ENCODE assay signal across 1 cellular context in genomic region chr6:31821301-31822037, GRCh38.
A peak's percentile ranks its signal among the peaks of the same experiment; 100 is the strongest.
TF ChIP-seq lines count a peak whose summit lies in the region.

No MANE protein-coding gene starts in this region.

TF ChIP-seq in HepG2, 621 proteins besides CTCF, POLR2A, EP300 and RAD21 (continued from another document and continues in another):
- TF ChIP-seq ZNF44 (CRISPR knock-in tag; IDR thresholded peaks at IDR 0.05) (no peak), ZFY (CRISPR knock-in tag; IDR thresholded peaks at IDR 0.05) (no peak), WIZ (CRISPR knock-in tag; IDR thresholded peaks at IDR 0.05) (no peak), ZNF749 (CRISPR knock-in tag; IDR thresholded peaks at IDR 0.05; ENCODE audit: borderline replicate concordance) (peak; percentile 62; the same call in 1 of the 2 replicates), PRPF4 (IDR thresholded peaks at IDR 0.05; ENCODE audit: low read depth, low read length, poor library complexity, severe bottlenecking) (no peak), CENPX (CRISPR knock-in tag; IDR thresholded peaks at IDR 0.05) (no peak), ZC3H13 (CRISPR knock-in tag; IDR thresholded peaks at IDR 0.05) (no peak), RELA (CRISPR knock-in tag; IDR thresholded peaks at IDR 0.05) (no peak), DMAP1 (CRISPR knock-in tag; IDR thresholded peaks at IDR 0.05) (no peak; the same call in 1 of the 2 replicates), ZNF292 (CRISPR knock-in tag; IDR thresholded peaks at IDR 0.05; ENCODE audit: borderline replicate concordance, low read depth) (no peak; the same call in 1 of the 2 replicates), SP1 (IDR thresholded peaks at IDR 0.05) (no peak), SP1 (CRISPR knock-in tag; IDR thresholded peaks at IDR 0.05) (no peak; the same call in 1 of the 2 replicates), ZNF510 (CRISPR knock-in tag; IDR thresholded peaks at IDR 0.05; ENCODE audit: low read depth) (no peak), HHEX (CRISPR knock-in tag; IDR thresholded peaks at IDR 0.05) (no peak), MIXL1 (CRISPR knock-in tag; IDR thresholded peaks at IDR 0.05) (no peak), ZNF557 (CRISPR knock-in tag; IDR thresholded peaks at IDR 0.05) (no peak), YEATS2 (CRISPR knock-in tag; IDR thresholded peaks at IDR 0.05; ENCODE audit: borderline replicate concordance) (no peak), SRY (CRISPR knock-in tag; IDR thresholded peaks at IDR 0.05) (no peak), IRF9 (CRISPR knock-in tag; IDR thresholded peaks at IDR 0.05; ENCODE audit: borderline replicate concordance) (peak; percentile 70; the same call in 1 of the 2 replicates), NR3C1 (CRISPR knock-in tag; IDR thresholded peaks at IDR 0.05) (no peak), ZBTB7B (CRISPR knock-in tag; IDR thresholded peaks at IDR 0.05) (peak; percentile 18; the same call in 1 of the 2 replicates), ZBTB38 (CRISPR knock-in tag; IDR thresholded peaks at IDR 0.05) (peak; percentile 95), ZNF251 (CRISPR knock-in tag; IDR thresholded peaks at IDR 0.05) (no peak), GATAD1 (CRISPR knock-in tag; IDR thresholded peaks at IDR 0.05) (no peak), HCFC1 (IDR thresholded peaks at IDR 0.05; ENCODE audit: low read depth, low read length) (no peak), YY1 (IDR thresholded peaks at IDR 0.05; ENCODE audit: insufficient read depth, insufficient replicate concordance, low read depth, low read length) (no peak), ESRRA (CRISPR knock-in tag; IDR thresholded peaks at IDR 0.05; ENCODE audit: low read depth) (no peak), ZNF576 (CRISPR knock-in tag; IDR thresholded peaks at IDR 0.05) (no peak), FOXA3 (CRISPR knock-in tag; IDR thresholded peaks at IDR 0.05) (no peak), ZBTB44 (CRISPR knock-in tag; IDR thresholded peaks at IDR 0.05) (no peak), MAZ (IDR thresholded peaks at IDR 0.05; ENCODE audit: borderline replicate concordance, low read depth, low read length) (no peak), MAZ (CRISPR knock-in tag; IDR thresholded peaks at IDR 0.05; ENCODE audit: low read depth) (peak; percentile 70; the same call in 1 of the 2 replicates), ZNF10 (CRISPR knock-in tag; IDR thresholded peaks at IDR 0.05; ENCODE audit: borderline replicate concordance, low read depth) (no peak), KDM3A (CRISPR knock-in tag; IDR thresholded peaks at IDR 0.05; ENCODE audit: low read depth) (peak; percentile 56; the same call in 1 of the 2 replicates), ZNF234 (CRISPR knock-in tag; conservative IDR thresholded peaks at IDR 0.05) (no peak), TFAP4 (IDR thresholded peaks at IDR 0.05; ENCODE audit: borderline replicate concordance, low read depth) (0 out of 2 replicates have a peak, but pooled peaks have one; percentile 11), ZNF367 (CRISPR knock-in tag; IDR thresholded peaks at IDR 0.05; ENCODE audit: borderline replicate concordance) (no peak), NFE2L1 (CRISPR knock-in tag; IDR thresholded peaks at IDR 0.05; ENCODE audit: borderline replicate concordance) (no peak), GMEB1 (CRISPR knock-in tag; IDR thresholded peaks at IDR 0.05; ENCODE audit: borderline replicate concordance) (no peak), CREBL2 (CRISPR knock-in tag; IDR thresholded peaks at IDR 0.05; ENCODE audit: borderline replicate concordance) (no peak), KDM2A (CRISPR knock-in tag; IDR thresholded peaks at IDR 0.05; ENCODE audit: borderline replicate concordance, low read depth) (peak; percentile 52; the same call in 1 of the 2 replicates)
- TF ChIP-seq, protein P1, sequence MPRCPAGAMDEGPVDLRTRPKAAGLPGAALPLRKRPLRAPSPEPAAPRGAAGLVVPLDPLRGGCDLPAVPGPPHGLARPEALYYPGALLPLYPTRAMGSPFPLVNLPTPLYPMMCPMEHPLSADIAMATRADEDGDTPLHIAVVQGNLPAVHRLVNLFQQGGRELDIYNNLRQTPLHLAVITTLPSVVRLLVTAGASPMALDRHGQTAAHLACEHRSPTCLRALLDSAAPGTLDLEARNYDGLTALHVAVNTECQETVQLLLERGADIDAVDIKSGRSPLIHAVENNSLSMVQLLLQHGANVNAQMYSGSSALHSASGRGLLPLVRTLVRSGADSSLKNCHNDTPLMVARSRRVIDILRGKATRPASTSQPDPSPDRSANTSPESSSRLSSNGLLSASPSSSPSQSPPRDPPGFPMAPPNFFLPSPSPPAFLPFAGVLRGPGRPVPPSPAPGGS (CRISPR knock-in tag; IDR thresholded peaks at IDR 0.05) = no peak
- TF ChIP-seq, protein P2, sequence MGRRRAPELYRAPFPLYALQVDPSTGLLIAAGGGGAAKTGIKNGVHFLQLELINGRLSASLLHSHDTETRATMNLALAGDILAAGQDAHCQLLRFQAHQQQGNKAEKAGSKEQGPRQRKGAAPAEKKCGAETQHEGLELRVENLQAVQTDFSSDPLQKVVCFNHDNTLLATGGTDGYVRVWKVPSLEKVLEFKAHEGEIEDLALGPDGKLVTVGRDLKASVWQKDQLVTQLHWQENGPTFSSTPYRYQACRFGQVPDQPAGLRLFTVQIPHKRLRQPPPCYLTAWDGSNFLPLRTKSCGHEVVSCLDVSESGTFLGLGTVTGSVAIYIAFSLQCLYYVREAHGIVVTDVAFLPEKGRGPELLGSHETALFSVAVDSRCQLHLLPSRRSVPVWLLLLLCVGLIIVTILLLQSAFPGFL (CRISPR knock-in tag; IDR thresholded peaks at IDR 0.05) = no peak
- TF ChIP-seq, protein P3, sequence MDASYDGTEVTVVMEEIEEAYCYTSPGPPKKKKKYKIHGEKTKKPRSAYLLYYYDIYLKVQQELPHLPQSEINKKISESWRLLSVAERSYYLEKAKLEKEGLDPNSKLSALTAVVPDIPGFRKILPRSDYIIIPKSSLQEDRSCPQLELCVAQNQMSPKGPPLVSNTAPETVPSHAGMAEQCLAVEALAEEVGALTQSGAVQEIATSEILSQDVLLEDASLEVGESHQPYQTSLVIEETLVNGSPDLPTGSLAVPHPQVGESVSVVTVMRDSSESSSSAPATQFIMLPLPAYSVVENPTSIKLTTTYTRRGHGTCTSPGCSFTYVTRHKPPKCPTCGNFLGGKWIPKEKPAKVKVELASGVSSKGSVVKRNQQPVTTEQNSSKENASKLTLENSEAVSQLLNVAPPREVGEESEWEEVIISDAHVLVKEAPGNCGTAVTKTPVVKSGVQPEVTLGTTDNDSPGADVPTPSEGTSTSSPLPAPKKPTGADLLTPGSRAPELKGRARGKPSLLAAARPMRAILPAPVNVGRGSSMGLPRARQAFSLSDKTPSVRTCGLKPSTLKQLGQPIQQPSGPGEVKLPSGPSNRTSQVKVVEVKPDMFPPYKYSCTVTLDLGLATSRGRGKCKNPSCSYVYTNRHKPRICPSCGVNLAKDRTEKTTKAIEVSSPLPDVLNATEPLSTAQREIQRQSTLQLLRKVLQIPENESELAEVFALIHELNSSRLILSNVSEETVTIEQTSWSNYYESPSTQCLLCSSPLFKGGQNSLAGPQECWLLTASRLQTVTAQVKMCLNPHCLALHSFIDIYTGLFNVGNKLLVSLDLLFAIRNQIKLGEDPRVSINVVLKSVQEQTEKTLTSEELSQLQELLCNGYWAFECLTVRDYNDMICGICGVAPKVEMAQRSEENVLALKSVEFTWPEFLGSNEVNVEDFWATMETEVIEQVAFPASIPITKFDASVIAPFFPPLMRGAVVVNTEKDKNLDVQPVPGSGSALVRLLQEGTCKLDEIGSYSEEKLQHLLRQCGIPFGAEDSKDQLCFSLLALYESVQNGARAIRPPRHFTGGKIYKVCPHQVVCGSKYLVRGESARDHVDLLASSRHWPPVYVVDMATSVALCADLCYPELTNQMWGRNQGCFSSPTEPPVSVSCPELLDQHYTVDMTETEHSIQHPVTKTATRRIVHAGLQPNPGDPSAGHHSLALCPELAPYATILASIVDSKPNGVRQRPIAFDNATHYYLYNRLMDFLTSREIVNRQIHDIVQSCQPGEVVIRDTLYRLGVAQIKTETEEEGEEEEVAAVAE (CRISPR knock-in tag; IDR thresholded peaks at IDR 0.05; ENCODE audit: borderline replicate concordance) = no peak
- TF ChIP-seq, protein P4, sequence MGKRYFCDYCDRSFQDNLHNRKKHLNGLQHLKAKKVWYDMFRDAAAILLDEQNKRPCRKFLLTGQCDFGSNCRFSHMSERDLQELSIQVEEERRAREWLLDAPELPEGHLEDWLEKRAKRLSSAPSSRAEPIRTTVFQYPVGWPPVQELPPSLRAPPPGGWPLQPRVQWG (CRISPR knock-in tag; IDR thresholded peaks at IDR 0.05; ENCODE audit: borderline replicate concordance, low read depth) = no peak
- TF ChIP-seq, protein P5, sequence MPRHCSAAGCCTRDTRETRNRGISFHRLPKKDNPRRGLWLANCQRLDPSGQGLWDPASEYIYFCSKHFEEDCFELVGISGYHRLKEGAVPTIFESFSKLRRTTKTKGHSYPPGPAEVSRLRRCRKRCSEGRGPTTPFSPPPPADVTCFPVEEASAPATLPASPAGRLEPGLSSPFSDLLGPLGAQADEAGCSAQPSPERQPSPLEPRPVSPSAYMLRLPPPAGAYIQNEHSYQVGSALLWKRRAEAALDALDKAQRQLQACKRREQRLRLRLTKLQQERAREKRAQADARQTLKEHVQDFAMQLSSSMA (CRISPR knock-in tag; IDR thresholded peaks at IDR 0.05) = no peak
- TF ChIP-seq, protein P6, sequence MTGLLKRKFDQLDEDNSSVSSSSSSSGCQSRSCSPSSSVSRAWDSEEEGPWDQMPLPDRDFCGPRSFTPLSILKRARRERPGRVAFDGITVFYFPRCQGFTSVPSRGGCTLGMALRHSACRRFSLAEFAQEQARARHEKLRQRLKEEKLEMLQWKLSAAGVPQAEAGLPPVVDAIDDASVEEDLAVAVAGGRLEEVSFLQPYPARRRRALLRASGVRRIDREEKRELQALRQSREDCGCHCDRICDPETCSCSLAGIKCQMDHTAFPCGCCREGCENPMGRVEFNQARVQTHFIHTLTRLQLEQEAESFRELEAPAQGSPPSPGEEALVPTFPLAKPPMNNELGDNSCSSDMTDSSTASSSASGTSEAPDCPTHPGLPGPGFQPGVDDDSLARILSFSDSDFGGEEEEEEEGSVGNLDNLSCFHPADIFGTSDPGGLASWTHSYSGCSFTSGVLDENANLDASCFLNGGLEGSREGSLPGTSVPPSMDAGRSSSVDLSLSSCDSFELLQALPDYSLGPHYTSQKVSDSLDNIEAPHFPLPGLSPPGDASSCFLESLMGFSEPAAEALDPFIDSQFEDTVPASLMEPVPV (CRISPR knock-in tag; IDR thresholded peaks at IDR 0.05) = no peak
- TF ChIP-seq, protein P7, sequence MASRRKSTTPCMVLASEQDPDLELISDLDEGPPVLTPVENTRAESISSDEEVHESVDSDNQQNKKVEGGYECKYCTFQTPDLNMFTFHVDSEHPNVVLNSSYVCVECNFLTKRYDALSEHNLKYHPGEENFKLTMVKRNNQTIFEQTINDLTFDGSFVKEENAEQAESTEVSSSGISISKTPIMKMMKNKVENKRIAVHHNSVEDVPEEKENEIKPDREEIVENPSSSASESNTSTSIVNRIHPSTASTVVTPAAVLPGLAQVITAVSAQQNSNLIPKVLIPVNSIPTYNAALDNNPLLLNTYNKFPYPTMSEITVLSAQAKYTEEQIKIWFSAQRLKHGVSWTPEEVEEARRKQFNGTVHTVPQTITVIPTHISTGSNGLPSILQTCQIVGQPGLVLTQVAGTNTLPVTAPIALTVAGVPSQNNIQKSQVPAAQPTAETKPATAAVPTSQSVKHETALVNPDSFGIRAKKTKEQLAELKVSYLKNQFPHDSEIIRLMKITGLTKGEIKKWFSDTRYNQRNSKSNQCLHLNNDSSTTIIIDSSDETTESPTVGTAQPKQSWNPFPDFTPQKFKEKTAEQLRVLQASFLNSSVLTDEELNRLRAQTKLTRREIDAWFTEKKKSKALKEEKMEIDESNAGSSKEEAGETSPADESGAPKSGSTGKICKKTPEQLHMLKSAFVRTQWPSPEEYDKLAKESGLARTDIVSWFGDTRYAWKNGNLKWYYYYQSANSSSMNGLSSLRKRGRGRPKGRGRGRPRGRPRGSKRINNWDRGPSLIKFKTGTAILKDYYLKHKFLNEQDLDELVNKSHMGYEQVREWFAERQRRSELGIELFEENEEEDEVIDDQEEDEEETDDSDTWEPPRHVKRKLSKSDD (CRISPR knock-in tag; IDR thresholded peaks at IDR 0.05; ENCODE audit: low read depth) = no peak; the same call in 1 of the 2 replicates
